10 cellular contexts compared by ENCODE assay signal in the genomic region with DNA sequence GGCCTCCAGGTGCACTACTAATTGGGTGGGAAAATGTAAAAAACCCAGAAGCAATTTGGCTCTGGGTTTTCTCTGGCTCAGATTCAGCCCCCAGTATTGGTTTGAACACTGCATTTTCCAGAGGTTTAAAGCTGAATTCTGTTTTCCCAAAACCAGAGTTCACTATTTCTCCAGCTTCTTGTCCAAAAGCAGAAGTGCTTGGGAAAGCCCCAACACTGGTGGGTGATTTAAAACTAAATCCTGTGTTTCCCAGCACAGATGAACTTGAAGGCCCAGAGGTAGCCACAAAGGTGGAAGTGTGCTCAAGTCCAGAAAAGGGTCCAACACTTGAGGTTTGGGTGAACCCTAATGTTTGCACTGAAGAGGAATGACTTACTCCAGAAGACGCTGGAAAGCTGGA. TPM values are rescaled to one million over a fixed set of nuclear protein-coding genes. Genes with fewer than 3 reads are reported as not detected.
DNase-seq lines count a peak whose midpoint lies in the region; ATAC-seq, FAIRE-seq and TF ChIP-seq lines count a peak whose summit lies in the region.
"Had no signal": no experiment of that assay in that cellular context is flagged by ENCODE, and none has a peak within 500 bp of the region (broad histone marks: within the 10 kb centered on the region; RNA-seq: fewer than 3 reads in every experiment).

No MANE protein-coding gene starts in this region.

- no peak for TF ChIP-seq EP300 in H1 (IDR thresholded peaks at IDR 0.05; ENCODE audit: borderline replicate concordance in 1 of 2, low read depth in 2 of 2, low read length in 2 of 2)

- H3K4ac ChIP-seq in H1 (replicated peaks; ENCODE audit: insufficient read length, low read depth, low read length) = no peak overlapping the region

- intact Hi-C loops in body of pancreas (cut with DNase I) = no loop called here

- H3K27ac ChIP-seq in DND-41 (ENCODE audit: low read length) (peak overlapping the region; percentile 81), H1 (ENCODE audit: low read depth, low read length) (no peak overlapping the region), parathyroid adenoma (no peak overlapping the region), body of pancreas (no peak overlapping the region)

- no peak overlapping the region for H2BK20ac ChIP-seq in H1 (ENCODE audit: low read length)

- H3K9me3 ChIP-seq in DND-41 (ENCODE audit: insufficient read depth, low read length, severe bottlenecking) (no peaks in the 10 kb centered on the region), NT2/D1 (ENCODE audit: insufficient read depth, low read length) (no peaks in the 10 kb centered on the region), H1 (ENCODE audit: insufficient read depth in 2 of 2, low read depth in 1 of 2, low read length in 1 of 2) (no peaks in the 10 kb centered on the region), parathyroid adenoma (ENCODE audit: control insufficient read depth, low read length) (no peaks in the 10 kb centered on the region), body of pancreas (no peaks in the 10 kb centered on the region)

- peaks cover 4% of the 10 kb centered on the region for H3K23me2 ChIP-seq in H1 (ENCODE audit: low read depth, low read length)

- H3K4me1 ChIP-seq in DND-41 (ENCODE audit: insufficient read depth, low read length) = peaks cover 50% of the 10 kb centered on the region
- peaks cover 7% of the 10 kb centered on the region for H3K4me1 ChIP-seq in NT2/D1 (ENCODE audit: insufficient read depth, insufficient read length)
- peaks cover 3 to 9% (median 4%) of the 10 kb centered on the region in 4 experiments; a peak in 5 of 7 replicates for H3K4me1 ChIP-seq in H1 (replicated peaks in 1 of 4; ENCODE audit: control insufficient read depth in 3 of 4, insufficient read depth in 4 of 4, low read length in 3 of 4)
- H3K4me1 ChIP-seq in parathyroid adenoma = peaks cover 3% of the 10 kb centered on the region
- peaks cover 52% of the 10 kb centered on the region for H3K4me1 ChIP-seq in body of pancreas

- H3K18ac ChIP-seq in H1 (ENCODE audit: extremely low read depth, low read length) = no peak overlapping the region

- ATAC-seq in DND-41 (ENCODE audit: insufficient read depth, low read depth) = no peak
- ATAC-seq in body of pancreas = no peak
- no peak for ATAC-seq in GM21576 (IDR thresholded peaks at IDR 0.05; ENCODE audit: unreplicated experiment)

- H3K56ac ChIP-seq in H1 (replicated peaks; ENCODE audit: insufficient read length, low read depth, low read length) = no peak overlapping the region

- H3K23ac ChIP-seq in H1 (ENCODE audit: insufficient read length) = no peak overlapping the region

- CTCF ChIA-PET in H1 (lab: Charles Lee; ENCODE audit: partially characterized antibody) = interaction anchor here (0.6 to 2.6 kb wide), 9 partner anchors 10 to 48 kb away, joined by 3 to 9 read pairs (median 4); a partner anchor contains a TSS

- H4K20me1 ChIP-seq in DND-41 (ENCODE audit: insufficient read depth, low read length) (peaks cover 21% of the 10 kb centered on the region; the same call in 1 of the 2 replicates), H1 (replicated peaks in 1 of 2; ENCODE audit: control insufficient read depth in 1 of 2, insufficient read depth in 2 of 2, low read length in 2 of 2) (peaks cover 7 to 15% of the 10 kb centered on the region in 2 experiments)

- H2BK5ac ChIP-seq in H1 (ENCODE audit: low read depth, low read length) = no peak overlapping the region

- H2BK15ac ChIP-seq in H1 (ENCODE audit: low read length) = no peak overlapping the region

- no peak overlapping the region for H3K14ac ChIP-seq in H1 (ENCODE audit: insufficient read length)

- H3K27me3 ChIP-seq in DND-41 (ENCODE audit: insufficient read depth, low read length, poor library complexity) = no peaks in the 10 kb centered on the region
- no peaks in the 10 kb centered on the region for H3K27me3 ChIP-seq in NT2/D1 (ENCODE audit: insufficient read depth, insufficient read length)
- no peaks in the 10 kb centered on the region for H3K27me3 ChIP-seq in H1 (replicated peaks in 1 of 4; ENCODE audit: control insufficient read depth in 3 of 4, extremely low read depth in 1 of 4, insufficient read depth in 3 of 4, low read length in 3 of 4)
- H3K27me3 ChIP-seq in parathyroid adenoma (ENCODE audit: control insufficient read depth, insufficient read depth, low read length) = no peaks in the 10 kb centered on the region
- H3K27me3 ChIP-seq in body of pancreas = no peaks in the 10 kb centered on the region

- FAIRE-seq in H1 (lab: Jason Lieb, UNC) = no peak
- no peak for FAIRE-seq in RCC 7860 (lab: Jason Lieb, UNC)
- FAIRE-seq: endometrium, HTR-8/SVneo had no signal

- no peak overlapping the region for H2BK120ac ChIP-seq in H1 (replicated peaks; ENCODE audit: low read depth, low read length)

- TF ChIP-seq POLR2A in H1 (IDR thresholded peaks at IDR 0.05; ENCODE audit: control extremely low read depth in 1 of 2, low read depth in 2 of 2, low read length in 2 of 2) (no peak), body of pancreas (IDR thresholded peaks at IDR 0.05) (no peak)

- no peak overlapping the region for H4K8ac ChIP-seq in H1 (ENCODE audit: extremely low read depth, insufficient read depth, low read length)

- H3K36me3 ChIP-seq in DND-41 (ENCODE audit: insufficient read depth, low read length) = peaks cover 36% of the 10 kb centered on the region
- H3K36me3 ChIP-seq in NT2/D1 (ENCODE audit: insufficient read depth, insufficient read length, low read length) = peaks cover 63% of the 10 kb centered on the region
- peaks cover 4 to 36% (median 14%) of the 10 kb centered on the region in 4 experiments for H3K36me3 ChIP-seq in H1 (ENCODE audit: control insufficient read depth in 2 of 4, insufficient read depth in 4 of 4, low read length in 3 of 4)
- no peaks in the 10 kb centered on the region for H3K36me3 ChIP-seq in parathyroid adenoma (ENCODE audit: control insufficient read depth, insufficient read depth, low read length)
- H3K36me3 ChIP-seq in body of pancreas (replicated peaks in 1 of 2; ENCODE audit: insufficient read depth in 1 of 2, low read depth in 2 of 2) = peaks cover 5 to 8% of the 10 kb centered on the region in 2 donors

- H3K79me2 ChIP-seq in DND-41 (ENCODE audit: insufficient read depth, low read length) (peaks cover 75% of the 10 kb centered on the region), H1 (ENCODE audit: control insufficient read depth in 1 of 2, insufficient read depth in 2 of 2, low read length in 2 of 2) (peaks cover 14 to 50% of the 10 kb centered on the region in 2 experiments), parathyroid adenoma (peaks cover 3% of the 10 kb centered on the region)

- H3K79me1 ChIP-seq in H1 (ENCODE audit: low read depth, low read length) = peaks cover 9% of the 10 kb centered on the region

- TF ChIP-seq CTCF in DND-41 (IDR thresholded peaks at IDR 0.05; ENCODE audit: borderline replicate concordance, extremely low read depth, low read length, poor library complexity, severe bottlenecking) (no peak), H1 (IDR thresholded peaks at IDR 0.05; ENCODE audit: control extremely low read depth in 1 of 3, insufficient read depth in 1 of 3, low read depth in 1 of 3, low read length in 3 of 3) (no peak), parathyroid adenoma (IDR thresholded peaks at IDR 0.05) (no peak), body of pancreas (IDR thresholded peaks at IDR 0.05) (no peak)

- H2AFZ ChIP-seq in DND-41 (ENCODE audit: low read depth, low read length) (no peak overlapping the region), H1 (ENCODE audit: low read length) (no peak overlapping the region), parathyroid adenoma (no peak overlapping the region)

- H4K5ac ChIP-seq in H1 (ENCODE audit: insufficient read length, low read depth, low read length) = no peak overlapping the region

- no peak for TF ChIP-seq RAD21 in H1 (IDR thresholded peaks at IDR 0.05 in 1 of 2, conservative IDR thresholded peaks at IDR 0.05 in 1 of 2; ENCODE audit: low read depth in 2 of 2, low read length in 2 of 2)

- H3K9ac ChIP-seq in DND-41 (ENCODE audit: low read depth, low read length) = peak overlapping the region; percentile 98
- peak overlapping the region; percentile 45 for H3K9ac ChIP-seq in NT2/D1 (ENCODE audit: insufficient read length, low read depth)
- no peak overlapping the region; a peak in 1 of 7 replicates for H3K9ac ChIP-seq in H1 (replicated peaks in 1 of 4; ENCODE audit: extremely low read depth in 1 of 4, low read depth in 3 of 4, low read length in 3 of 4)
- H3K9ac ChIP-seq in parathyroid adenoma = no peak overlapping the region

- H4K91ac ChIP-seq in H1 (replicated peaks; ENCODE audit: insufficient read length, low read length) = no peak overlapping the region

- H3K4me3 ChIP-seq in DND-41 (ENCODE audit: low read depth in 1 of 2, low read length in 2 of 2) (peak overlapping the region; percentile 42 to 80), NT2/D1 (ENCODE audit: insufficient read length, low read depth) (peak overlapping the region; percentile 95), H1 (ENCODE audit: extremely low read depth in 1 of 4, insufficient read depth in 2 of 4, low read depth in 3 of 4, low read length in 4 of 4) (peak overlapping the region; percentile 3 to 80 (median 36); a peak in 5 of 8 replicates), parathyroid adenoma (ENCODE audit: low read depth, low read length) (peak overlapping the region; percentile 88), body of pancreas (no peak overlapping the region)

- H2BK12ac ChIP-seq in H1 (ENCODE audit: low read depth, low read length) = no peak overlapping the region

- POLR2A ChIA-PET in H1 (lab: Charles Lee; ENCODE audit: partially characterized antibody) = interaction anchor here (0.5 to 2.2 kb wide), 8 partner anchors 12 to 38 kb away, joined by 3 to 6 read pairs (median 5); no protein-coding TSS in a partner anchor

- DNase-seq in DND-41 = no peak
- DNase-seq in NT2/D1 (ENCODE audit: low read depth, low spot score) = no peak
- DNase-seq in H1 (ENCODE audit: low read depth in 1 of 2, low spot score in 2 of 2) = no peak
- no peak for DNase-seq in RCC 7860 (ENCODE audit: low spot score)
- no peak for DNase-seq in activated effector memory CD4-positive, alpha-beta T cell treated with Interleukin-2 at 50 U/mL for 16 hours
- no peak for DNase-seq in body of pancreas

- 89% methylated on average over 1 of the region's 1 CpG; no CpG with 5 or more reads in 1 of the 2 experiments for WGBS in H1 (ENCODE audit: extremely low coverage in 1 of 2, insufficient coverage in 1 of 2, insufficient read length in 1 of 2, insufficient replicate concordance in 2 of 2, low coverage in 1 of 2, low lambda C conversion rate in 2 of 2, missing lambda C conversion rate in 1 of 2), 2 experiments
- 63 to 70% methylated on average over 1 of the region's 1 CpG for WGBS in body of pancreas, 2 donors

- H2AK5ac ChIP-seq in H1 (ENCODE audit: low read depth, low read length) = no peak overlapping the region

- H3K4me2 ChIP-seq in DND-41 (ENCODE audit: insufficient read depth, low read length) (peak overlapping the region; percentile 85), H1 (ENCODE audit: insufficient read depth in 1 of 2, low read depth in 2 of 2, low read length in 2 of 2) (peak overlapping the region; percentile 62 to 71), parathyroid adenoma (ENCODE audit: low read length) (peak overlapping the region; percentile 85)

RNA-seq across cellular contexts. Expression of gene MCM3AP, which starts 0.7 kb away (rescaled TPM):
- 119 and 124 TPM in 2 replicates for total RNA-seq in H1 (2021; fragmentation: NEBNext Ultra II Directional; extraction: Animal tissue kit (Norgen Biotek cat#: 25700))
- polyA plus RNA-seq in H1 (2011; rRNA removed) = 37.2 and 65.4 TPM in 2 replicates
- 47.1 TPM for polyA plus RNA-seq in H1 (2011; cell fraction: cytosol; rRNA removed)
- 88.7 TPM for polyA plus RNA-seq in H1 (2011; cell fraction: nucleus; rRNA removed)
- 67.6 to 78.6 TPM (median 75.2 TPM) in 4 replicates for polyA plus RNA-seq in H1 (2012, experiment 1 of 2)
- 27.6 TPM for polyA plus RNA-seq in H1 (2012, experiment 2 of 2)
- 51.2 TPM for polyA plus RNA-seq in H1 (2013, experiment 1 of 2)
- 47.8 TPM for polyA plus RNA-seq in H1 (2013, experiment 2 of 2)
- polyA minus RNA-seq in H1 (2011; rRNA and poly(A)+ RNA removed) = 87.3 and 109 TPM in 2 replicates
- polyA minus RNA-seq in H1 (2011; cell fraction: cytosol; rRNA and poly(A)+ RNA removed) = 80.6 TPM
- 130 TPM for polyA minus RNA-seq in H1 (2011; cell fraction: nucleus; rRNA and poly(A)+ RNA removed)
- total RNA-seq in body of pancreas = 100 to 1,000 TPM in 1 of 2 donors, 10 to 100 TPM in 1; 52.7 to 102 TPM

RNA-seq across cellular contexts. Expression of gene YBEY, which starts 1.4 kb away (rescaled TPM):
- total RNA-seq in H1 (2021; fragmentation: NEBNext Ultra II Directional; extraction: Animal tissue kit (Norgen Biotek cat#: 25700)) = 26.6 and 26.9 TPM in 2 replicates
- polyA plus RNA-seq in H1 (2011; rRNA removed) = 23.7 and 31.9 TPM in 2 replicates
- 32.7 TPM for polyA plus RNA-seq in H1 (2011; cell fraction: cytosol; rRNA removed)
- 12.1 TPM for polyA plus RNA-seq in H1 (2011; cell fraction: nucleus; rRNA removed)
- 28.6 to 46.1 TPM (median 29.9 TPM) in 4 replicates for polyA plus RNA-seq in H1 (2012, experiment 1 of 2)
- polyA plus RNA-seq in H1 (2012, experiment 2 of 2) = 36.9 TPM
- 23.5 TPM for polyA plus RNA-seq in H1 (2013, experiment 1 of 2)
- polyA plus RNA-seq in H1 (2013, experiment 2 of 2) = 21.8 TPM
- polyA minus RNA-seq in H1 (2011; rRNA and poly(A)+ RNA removed) = 19.1 and 20.3 TPM in 2 replicates
- 16.4 TPM for polyA minus RNA-seq in H1 (2011; cell fraction: cytosol; rRNA and poly(A)+ RNA removed)
- polyA minus RNA-seq in H1 (2011; cell fraction: nucleus; rRNA and poly(A)+ RNA removed) = 12.5 TPM
- total RNA-seq in body of pancreas = 10 to 100 TPM in 1 of 2 donors, 1 to 10 TPM in 1; 4.9 to 15.2 TPM

RNA-seq across cellular contexts. Expression of gene C21orf58, which starts 38.9 kb away (rescaled TPM):
- total RNA-seq in H1 (2021; fragmentation: NEBNext Ultra II Directional; extraction: Animal tissue kit (Norgen Biotek cat#: 25700)) = 22.4 and 26.1 TPM in 2 replicates
- polyA plus RNA-seq in H1 (2011; rRNA removed) = 13.8 and 27.8 TPM in 2 replicates
- polyA plus RNA-seq in H1 (2011; cell fraction: cytosol; rRNA removed) = 26.1 TPM
- polyA plus RNA-seq in H1 (2011; cell fraction: nucleus; rRNA removed) = 101 TPM
- polyA plus RNA-seq in H1 (2012, experiment 1 of 2) = 14.7 to 21.7 TPM (median 19.3 TPM) in 4 replicates
- polyA plus RNA-seq in H1 (2012, experiment 2 of 2) = 9.2 TPM
- 20.8 TPM for polyA plus RNA-seq in H1 (2013, experiment 1 of 2)
- polyA plus RNA-seq in H1 (2013, experiment 2 of 2) = 17.7 TPM
- polyA minus RNA-seq in H1 (2011; rRNA and poly(A)+ RNA removed) = 12.4 and 19.3 TPM in 2 replicates
- polyA minus RNA-seq in H1 (2011; cell fraction: cytosol; rRNA and poly(A)+ RNA removed) = 13.4 TPM
- polyA minus RNA-seq in H1 (2011; cell fraction: nucleus; rRNA and poly(A)+ RNA removed) = 45.4 TPM
- 1 to 10 TPM; 1.6 TPM for total RNA-seq in body of pancreas

RNA-seq across cellular contexts. Expression of gene PCNT, which starts 39.2 kb away (rescaled TPM):
- total RNA-seq in H1 (2021; fragmentation: NEBNext Ultra II Directional; extraction: Animal tissue kit (Norgen Biotek cat#: 25700)) = 39.5 and 45.1 TPM in 2 replicates
- 9.9 and 12.0 TPM in 2 replicates for polyA plus RNA-seq in H1 (2011; rRNA removed)
- polyA plus RNA-seq in H1 (2011; cell fraction: cytosol; rRNA removed) = 14.8 TPM
- polyA plus RNA-seq in H1 (2011; cell fraction: nucleus; rRNA removed) = 59.4 TPM
- 22.2 to 29.2 TPM (median 25.6 TPM) in 4 replicates for polyA plus RNA-seq in H1 (2012, experiment 1 of 2)
- polyA plus RNA-seq in H1 (2012, experiment 2 of 2) = 4.6 TPM
- 16.7 TPM for polyA plus RNA-seq in H1 (2013, experiment 1 of 2)
- polyA plus RNA-seq in H1 (2013, experiment 2 of 2) = 13.8 TPM
- 79.7 and 87.0 TPM in 2 replicates for polyA minus RNA-seq in H1 (2011; rRNA and poly(A)+ RNA removed)
- 19.8 TPM for polyA minus RNA-seq in H1 (2011; cell fraction: cytosol; rRNA and poly(A)+ RNA removed)
- 25.9 TPM for polyA minus RNA-seq in H1 (2011; cell fraction: nucleus; rRNA and poly(A)+ RNA removed)
- 10 to 100 TPM; 11.9 to 28.0 TPM for total RNA-seq in body of pancreas

RNA-seq across cellular contexts. Expression of gene LSS, which starts 56.1 kb away (rescaled TPM):
- total RNA-seq in H1 (2021; fragmentation: NEBNext Ultra II Directional; extraction: Animal tissue kit (Norgen Biotek cat#: 25700)) = 96.1 and 102 TPM in 2 replicates
- polyA plus RNA-seq in H1 (2011; rRNA removed) = 123 and 139 TPM in 2 replicates
- polyA plus RNA-seq in H1 (2011; cell fraction: cytosol; rRNA removed) = 103 TPM
- 268 TPM for polyA plus RNA-seq in H1 (2011; cell fraction: nucleus; rRNA removed)
- 69.5 to 87.3 TPM (median 75.9 TPM) in 4 replicates for polyA plus RNA-seq in H1 (2012, experiment 1 of 2)
- 71.3 TPM for polyA plus RNA-seq in H1 (2012, experiment 2 of 2)
- polyA plus RNA-seq in H1 (2013, experiment 1 of 2) = 69.2 TPM
- polyA plus RNA-seq in H1 (2013, experiment 2 of 2) = 66.2 TPM
- 177 and 193 TPM in 2 replicates for polyA minus RNA-seq in H1 (2011; rRNA and poly(A)+ RNA removed)
- polyA minus RNA-seq in H1 (2011; cell fraction: cytosol; rRNA and poly(A)+ RNA removed) = 56.7 TPM
- 69.8 TPM for polyA minus RNA-seq in H1 (2011; cell fraction: nucleus; rRNA and poly(A)+ RNA removed)
- total RNA-seq in body of pancreas = 10 to 100 TPM; 38.9 to 68.9 TPM

Comparison
In these comparisons a context has a peak if more than half of its experiments do, and no peak if none do; other contexts are left out.
1. H3K4me3 ChIP-seq: peak in DND-41 (2 of 2), NT2/D1 (single experiment), H1 (4 of 4) and parathyroid adenoma (single experiment); none in body of pancreas (0 of 2).
2. H3K9ac ChIP-seq: peak in DND-41 (single experiment) and NT2/D1 (single experiment); none in H1 (0 of 4) and parathyroid adenoma (single experiment).
3. Peak in every context shown above with its lines, with median percentiles within 50 percentile points of each other: H3K4me2 ChIP-seq.